Comparison of ENCODE assay signal across 14 cellular contexts in genomic region chr6:10583509-10583908, GRCh38.
DNase-seq lines count a peak whose midpoint lies in the region; ATAC-seq, FAIRE-seq and TF ChIP-seq lines count a peak whose summit lies in the region.
"Had no signal": no experiment of that assay in that cellular context is flagged by ENCODE, and none has a peak within 500 bp of the region (broad histone marks: within the 10 kb centered on the region; RNA-seq: fewer than 3 reads in every experiment).

No MANE protein-coding gene starts in this region.

- H3K4me1 ChIP-seq in left ventricle myocardium inferior (peaks cover 27% of the 10 kb centered on the region), pancreas (peaks cover 0 to 20% (median 0%) of the 10 kb centered on the region in 3 donors)

- H3K27ac ChIP-seq in left ventricle myocardium inferior (replicated peaks) (peak overlapping the region; percentile 82), pancreas (peak overlapping the region in 3 of 4 donors; percentile 17 to 64 (median 56))

- H3K36me3 ChIP-seq in left ventricle myocardium inferior, result no peaks in the 10 kb centered on the region
- no peaks in the 10 kb centered on the region for H3K36me3 ChIP-seq in pancreas

- H3K27me3 ChIP-seq in left ventricle myocardium inferior (ENCODE audit: low read depth) (peaks cover 25% of the 10 kb centered on the region), pancreas (no peaks in the 10 kb centered on the region)

- no peak for DNase-seq in T-helper 2 cell treated with Interferon-gamma antibody and Interleukin-4, amounts not matched to agents 5 μg/mL and 100 μg/mL, for 36 hours (ENCODE audit: low spot score)
- DNase-seq in T-helper 2 cell, result no peak
- peak; percentile 54 for DNase-seq in NCI-H2196 (lab: John Stamatoyannopoulos, UW; ENCODE audit: unreplicated experiment)
- no peak for DNase-seq in left ventricle myocardium inferior
- no peak for DNase-seq in pancreas
- no peak for DNase-seq in NCI-H1105 treated with DMSO at 0.1 percent for 48 hours (lab: John Stamatoyannopoulos, UW)
- DNase-seq in HCEC 1CT, result no peak
- no peak for DNase-seq in occipital lobe (lab: John Stamatoyannopoulos, UW)
- DNase-seq: activated CD8-positive, alpha-beta memory T cell treated with anti-CD3 and anti-CD28 coated beads for 24 hours; H7; kidney; nucleus accumbens had no signal

- H3K27me3 Mint-ChIP-seq in T-helper 2 cell treated with Interferon-gamma antibody and Interleukin-4, amounts not matched to agents 5 μg/mL and 100 μg/mL, for 36 hours (ENCODE audit: low read depth), result no peaks in the 10 kb centered on the region
- H3K27me3 Mint-ChIP-seq: activated naive CD8-positive, alpha-beta T cell had no signal

- intact Hi-C loops in left ventricle myocardium inferior (cut with micrococcal nuclease) (no loop called here), pancreas (cut with DNase I) (no loop called here)

- TF ChIP-seq CTCF in left ventricle myocardium inferior (IDR thresholded peaks at IDR 0.05; ENCODE audit: borderline replicate concordance), result no peak
- no peak for TF ChIP-seq CTCF in pancreas (IDR thresholded peaks at IDR 0.05)

- H3K9me3 ChIP-seq in left ventricle myocardium inferior (replicated peaks), result no peaks in the 10 kb centered on the region
- H3K9me3 ChIP-seq in pancreas, result no peaks in the 10 kb centered on the region

- no peak overlapping the region for H3K27ac Mint-ChIP-seq in T-helper 2 cell treated with Interferon-gamma antibody and Interleukin-4, amounts not matched to agents 5 μg/mL and 100 μg/mL, for 36 hours
- H3K27ac Mint-ChIP-seq: activated naive CD8-positive, alpha-beta T cell had no signal

- ATAC-seq in pancreas, result peak; percentile 58 to 79 (median 72)
- ATAC-seq: GM12878 had no signal

- no peaks in the 10 kb centered on the region for H3K36me3 Mint-ChIP-seq in T-helper 2 cell treated with Interferon-gamma antibody and Interleukin-4, amounts not matched to agents 5 μg/mL and 100 μg/mL, for 36 hours (ENCODE audit: low read depth)

- H3K4me3 Mint-ChIP-seq in T-helper 2 cell treated with Interferon-gamma antibody and Interleukin-4, amounts not matched to agents 5 μg/mL and 100 μg/mL, for 36 hours, result peak overlapping the region; percentile 38
- H3K4me3 Mint-ChIP-seq: activated naive CD8-positive, alpha-beta T cell had no signal

- H3K4me3 ChIP-seq in left ventricle myocardium inferior (peak overlapping the region; percentile 23), pancreas (no peak overlapping the region)
- H3K4me3 ChIP-seq: GM12878 had no signal

- peaks cover 10% of the 10 kb centered on the region for H3K4me1 Mint-ChIP-seq in T-helper 2 cell treated with Interferon-gamma antibody and Interleukin-4, amounts not matched to agents 5 μg/mL and 100 μg/mL, for 36 hours (ENCODE audit: low read depth)

- no peaks in the 10 kb centered on the region for H3K9me3 Mint-ChIP-seq in T-helper 2 cell treated with Interferon-gamma antibody and Interleukin-4, amounts not matched to agents 5 μg/mL and 100 μg/mL, for 36 hours

- WGBS in pancreas, 2 donors, result 18 to 25% methylated on average over 3 of the region's 3 CpGs

- no peak for FAIRE-seq in pancreas (lab: Jason Lieb, UNC)
- FAIRE-seq: GM12878, kidney had no signal
